Comparison of ENCODE assay signal across 14 cellular contexts in the genomic region with DNA sequence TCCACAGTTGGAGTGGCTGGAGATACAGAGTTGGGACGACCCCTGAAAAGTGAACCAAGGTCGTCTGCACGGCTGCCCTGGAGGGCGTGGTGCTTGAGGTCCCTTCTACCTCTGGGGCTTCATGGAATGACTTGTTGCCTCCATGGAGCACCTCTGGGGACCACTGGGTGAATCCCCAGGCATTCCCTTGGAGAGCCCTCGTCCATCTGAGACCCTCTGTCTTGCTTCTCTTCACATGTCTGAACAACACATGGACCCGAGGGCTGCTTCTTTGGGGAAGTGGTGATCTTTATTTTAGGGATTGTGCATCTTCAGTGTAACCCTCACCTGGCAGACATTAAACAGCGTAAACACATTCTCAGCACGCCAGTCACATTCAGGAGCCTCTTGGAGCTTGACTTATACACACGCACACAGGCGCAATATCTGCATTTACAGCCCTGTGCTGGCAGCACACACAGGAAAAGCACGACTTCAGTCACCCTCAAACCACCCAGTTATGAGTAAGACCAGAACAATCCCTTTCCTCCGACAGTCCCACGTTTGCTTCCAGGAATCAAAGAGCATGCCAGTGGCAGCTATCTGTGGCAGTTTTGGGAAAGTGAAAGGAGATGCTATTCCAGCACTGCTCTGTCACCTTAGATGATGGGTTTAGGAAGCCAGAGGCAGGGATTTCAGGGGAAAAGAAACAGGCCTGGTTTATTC. TPM values are rescaled to one million over a fixed set of nuclear protein-coding genes. Genes with fewer than 3 reads are reported as not detected.
DNase-seq lines count a peak whose midpoint lies in the region; ATAC-seq, FAIRE-seq and TF ChIP-seq lines count a peak whose summit lies in the region.
"Had no signal": no experiment of that assay in that cellular context is flagged by ENCODE, and none has a peak within 500 bp of the region (broad histone marks: within the 10 kb centered on the region; RNA-seq: fewer than 3 reads in every experiment).

No MANE protein-coding gene starts in this region.

- TF ChIP-seq EP300 in A549 (IDR thresholded peaks at IDR 0.05), result no peak

- TF ChIP-seq RAD21 in A549 (conservative IDR thresholded peaks at IDR 0.05 in 1 of 2, IDR thresholded peaks at IDR 0.05 in 1 of 2), result no peak

- H3K27ac ChIP-seq in A549, result peak overlapping the region; percentile 47 to 73
- H3K27ac ChIP-seq: C4-2B, esophagus squamous epithelium, stomach had no signal

- CTCF ChIA-PET in A549 (lab: Yijun Ruan, JAX), result no interaction called here

- H3K36me3 ChIP-seq in bronchial epithelial cell (ENCODE audit: control insufficient read depth, insufficient read depth, low read length), result no peaks in the 10 kb centered on the region

- POLR2A ChIA-PET in A549 (lab: Yijun Ruan, JAX), result no interaction called here

- peak in 1 of 2 experiments; percentile 17 for DNase-seq in A549 (ENCODE audit: low read depth in 1 of 2, low spot score in 1 of 2)
- peak; percentile 91 for DNase-seq in HS-27A (ENCODE audit: low read depth)
- DNase-seq in bronchial epithelial cell (ENCODE audit: low read depth), result peak; percentile 73
- DNase-seq in left lobe of liver (ENCODE audit: low spot score), result peak; percentile 16
- DNase-seq in nucleus accumbens (lab: John Stamatoyannopoulos, UW), result no peak
- DNase-seq: activated naive CD8-positive, alpha-beta T cell treated with anti-CD3 and anti-CD28 coated beads, Interleukin-2, amount 10 ng/mL, durations not matched to agents 7 days and 5 days; esophagus squamous epithelium; NCI-H1105 treated with DMSO at 0.1 percent for 48 hours; stimulated activated CD4-positive, alpha-beta T cell treated with anti-CD3 and anti-CD28 coated beads, Interleukin-1b, Interleukin-23, amount 100 ng/mL, for 48 hours; stomach had no signal

- ATAC-seq in A549 (0 out of 6 replicates have a peak, but pooled peaks of 1 of the 2 experiments have one; percentile 21), left lobe of liver (no peak), GM21360 (IDR thresholded peaks at IDR 0.05; ENCODE audit: unreplicated experiment) (no peak), HG02610 (IDR thresholded peaks at IDR 0.05; ENCODE audit: unreplicated experiment) (no peak), HG03571 (IDR thresholded peaks at IDR 0.05; ENCODE audit: unreplicated experiment) (no peak)

- TF ChIP-seq CTCF in A549 (IDR thresholded peaks at IDR 0.05), result no peak
- TF ChIP-seq CTCF in bronchial epithelial cell (IDR thresholded peaks at IDR 0.05; ENCODE audit: insufficient read depth, low read length, severe bottlenecking), result no peak

- FAIRE-seq in A549 (lab: Jason Lieb, UNC) (no peak), bronchial epithelial cell (lab: Jason Lieb, UNC) (no peak)

- H3K4me3 ChIP-seq in A549 (no peak overlapping the region), bronchial epithelial cell (ENCODE audit: low read depth, low read length) (no peak overlapping the region)
- H3K4me3 ChIP-seq: esophagus squamous epithelium, stomach had no signal

- TF ChIP-seq POLR2A in A549 (IDR thresholded peaks at IDR 0.05; ENCODE audit: low read length), result no peak

- no peaks in the 10 kb centered on the region for H3K9me3 ChIP-seq in A549
- H3K9me3 ChIP-seq: esophagus squamous epithelium, stomach had no signal

- H3K4me1 ChIP-seq in A549, result peaks cover 32% of the 10 kb centered on the region

- H3K4me2 ChIP-seq in A549, result peak overlapping the region; percentile 38

- H3K27me3 ChIP-seq in bronchial epithelial cell (ENCODE audit: control insufficient read depth, insufficient read depth, low read length), result no peaks in the 10 kb centered on the region
- H3K27me3 ChIP-seq: esophagus squamous epithelium, stomach had no signal

- WGBS in A549 (ENCODE audit: missing lambda C conversion rate), result 56% methylated on average over 12 of the region's 13 CpGs

TF ChIP-seq in A549, 52 proteins besides CTCF, POLR2A, EP300 and RAD21:
- TF ChIP-seq ZSCAN20 (CRISPR knock-in tag; IDR thresholded peaks at IDR 0.05) (no peak), EHMT2 (IDR thresholded peaks at IDR 0.05; ENCODE audit: low read depth) (no peak), MAFK (IDR thresholded peaks at IDR 0.05; ENCODE audit: partially characterized antibody) (no peak)

RNA-seq across cellular contexts. Expression of gene FAM107A, which starts 12.6 kb away (rescaled TPM):
- polyA plus RNA-seq in A549 (2011; rRNA removed), result 0.03 and 0.04 TPM in 2 replicates
- polyA plus RNA-seq in A549 (2012; cell fraction: cytosol; rRNA removed), result 0.01 and 0.03 TPM in 2 replicates
- polyA plus RNA-seq in A549 (2012; cell fraction: nucleus; rRNA removed), result 0.01 and 0.05 TPM in 2 replicates
- not detected in 3 replicates for polyA plus RNA-seq in A549 (2017; fragmentation: RNase III; extraction: RNeasy Plus Mini Kit Qiagen cat#74134 plus additional on column Dnase treatment)
- not detected in 2 replicates for polyA minus RNA-seq in A549 (2011; rRNA and poly(A)+ RNA removed)
- not detected in 2 replicates for total RNA-seq in bronchial epithelial cell
- total RNA-seq in left lobe of liver, result 0.88 TPM
- total RNA-seq: activated naive CD8-positive, alpha-beta T cell treated with anti-CD3 and anti-CD28 coated beads, Interleukin-2, amount 10 ng/mL, durations not matched to agents 7 days and 5 days had no signal

RNA-seq across cellular contexts. Expression of gene ACOX2, which starts 27.6 kb away (rescaled TPM):
- 23.2 and 35.2 TPM in 2 replicates for polyA plus RNA-seq in A549 (2011; rRNA removed)
- polyA plus RNA-seq in A549 (2012; cell fraction: cytosol; rRNA removed), result 9.6 and 10.2 TPM in 2 replicates
- polyA plus RNA-seq in A549 (2012; cell fraction: nucleus; rRNA removed), result 7.7 and 8.4 TPM in 2 replicates
- polyA plus RNA-seq in A549 (2017; fragmentation: RNase III; extraction: RNeasy Plus Mini Kit Qiagen cat#74134 plus additional on column Dnase treatment), result 3.7 to 4.9 TPM (median 4.8 TPM) in 3 replicates
- 24.1 and 29.1 TPM in 2 replicates for polyA minus RNA-seq in A549 (2011; rRNA and poly(A)+ RNA removed)
- total RNA-seq in bronchial epithelial cell, result 0.26 TPM in 1 of 2 replicates, not detected in the other
- total RNA-seq in left lobe of liver, result 285 TPM
- total RNA-seq: activated naive CD8-positive, alpha-beta T cell treated with anti-CD3 and anti-CD28 coated beads, Interleukin-2, amount 10 ng/mL, durations not matched to agents 7 days and 5 days had no signal

Comparison
In these comparisons a context has a peak if more than half of its experiments do, and no peak if none do; other contexts are left out.
1. DNase-seq: peak in HS-27A (single experiment), bronchial epithelial cell (single experiment) and left lobe of liver (single experiment); none in nucleus accumbens (0 of 56).
2. RNA of gene ACOX2, which starts 27.6 kb away (total RNA-seq): 285 TPM in left lobe of liver (single experiment); 0.26 TPM in bronchial epithelial cell; every median in the first group is over 100 times any median in the second.